8 cellular contexts compared by ENCODE assay signal in genomic region chr17:63406689-63407330, GRCh38. TPM values are rescaled to one million over a fixed set of nuclear protein-coding genes. Genes with fewer than 3 reads are reported as not detected.
A peak's percentile ranks its signal among the peaks of the same experiment; 100 is the strongest.
DNase-seq lines count a peak whose midpoint lies in the region; ATAC-seq and TF ChIP-seq lines count a peak whose summit lies in the region.

No MANE protein-coding gene starts in this region.

- peaks cover 15% of the 10 kb centered on the region for H3K36me3 ChIP-seq in HAP-1 (replicated peaks)
- no peaks in the 10 kb centered on the region for H3K36me3 ChIP-seq in SK-N-MC (ENCODE audit: insufficient read depth, low read length)

- H3K4me1 ChIP-seq in HAP-1: peaks cover 9% of the 10 kb centered on the region; the same call in 1 of the 2 replicates

- no peak overlapping the region for H3K27ac Mint-ChIP-seq in activated naive CD8-positive, alpha-beta T cell treated with anti-CD3 and anti-CD28 coated beads, Interleukin-2, amount 50 U/mL, for 24 hours

- peak; percentile 88 for ATAC-seq in activated naive CD8-positive, alpha-beta T cell treated with anti-CD3 and anti-CD28 coated beads, Interleukin-2, amount 50 U/mL, for 24 hours
- ATAC-seq in left cardiac atrium (peak; percentile 88), GM21576 (IDR thresholded peaks at IDR 0.05; ENCODE audit: unreplicated experiment) (no peak)

- intact Hi-C loops in left cardiac atrium (cut with DNase I): loop anchor here (5.0 to 10.0 kb wide), 4 partner anchors 325 to 732 kb away; no protein-coding TSS in a partner anchor

- in situ Hi-C loops in HAP-1 (cut with MboI; ENCODE audit: low sequenced_read_pairs): loop anchor here (10.0 to 25.0 kb wide), 2 partner anchors 320 to 702 kb away; no protein-coding TSS in a partner anchor

- H3K9me3 ChIP-seq in HAP-1: no peaks in the 10 kb centered on the region
- H3K9me3 ChIP-seq in SK-N-MC (ENCODE audit: low read depth, low read length): no peaks in the 10 kb centered on the region

- H3K27ac ChIP-seq in SK-N-MC: no peak overlapping the region

- H3K27me3 ChIP-seq in HAP-1 (ENCODE audit: low read depth): no peaks in the 10 kb centered on the region

- DNase-seq in ELF-1 (ENCODE audit: low read depth, low spot score) (peak; percentile 75), HAP-1 (ENCODE audit: low spot score in 2 of 2) (peak; percentile 83 to 87), NCI-H1092 (lab: John Stamatoyannopoulos, UW) (peak; percentile 84), SK-N-MC (ENCODE audit: low read depth, low spot score) (peak; percentile 70), left cardiac atrium (peak; percentile 71), retinal pigment epithelial cell (ENCODE audit: low read depth) (peak; percentile 71)
- peak; percentile 66 for DNase-seq in activated naive CD8-positive, alpha-beta T cell treated with anti-CD3 and anti-CD28 coated beads, Interleukin-2, amount 50 U/mL, for 24 hours

- H3K27me3 Mint-ChIP-seq in activated naive CD8-positive, alpha-beta T cell treated with anti-CD3 and anti-CD28 coated beads, Interleukin-2, amount 50 U/mL, for 24 hours: no peaks in the 10 kb centered on the region

- H3K4me1 Mint-ChIP-seq in activated naive CD8-positive, alpha-beta T cell treated with anti-CD3 and anti-CD28 coated beads, Interleukin-2, amount 50 U/mL, for 24 hours: no peaks in the 10 kb centered on the region

- no peaks in the 10 kb centered on the region for H3K36me3 Mint-ChIP-seq in activated naive CD8-positive, alpha-beta T cell treated with anti-CD3 and anti-CD28 coated beads, Interleukin-2, amount 50 U/mL, for 24 hours (ENCODE audit: low read depth)

- TF ChIP-seq CTCF in retinal pigment epithelial cell (conservative IDR thresholded peaks at IDR 0.05; ENCODE audit: low read depth, low read length): peak; percentile 87

- no peak overlapping the region for H3K4me3 Mint-ChIP-seq in activated naive CD8-positive, alpha-beta T cell treated with anti-CD3 and anti-CD28 coated beads, Interleukin-2, amount 50 U/mL, for 24 hours

- no peaks in the 10 kb centered on the region for H3K9me3 Mint-ChIP-seq in activated naive CD8-positive, alpha-beta T cell treated with anti-CD3 and anti-CD28 coated beads, Interleukin-2, amount 50 U/mL, for 24 hours

- no peak overlapping the region for H3K9ac ChIP-seq in SK-N-MC (ENCODE audit: insufficient read length)

- no peak overlapping the region for H3K4me3 ChIP-seq in HAP-1
- H3K4me3 ChIP-seq in SK-N-MC: no peak overlapping the region
- H3K4me3 ChIP-seq in retinal pigment epithelial cell (ENCODE audit: low read length): no peak overlapping the region

RNA-seq across cellular contexts. Expression of gene CYB561, which starts 39.3 kb away (rescaled TPM):
- total RNA-seq in left cardiac atrium: 10 to 100 TPM; 17.3 to 21.7 TPM
